ENCODE assay signal across 1 cellular context in genomic region chr10:90857635-90858488, GRCh38.
A peak's percentile ranks its signal among the peaks of the same experiment; 100 is the strongest.
TF ChIP-seq lines count a peak whose summit lies in the region.

Gene HTR7, minus strand, starts transcription at chr10:90858039. Its CDS starts 368 bp downstream, at chr10:90857671.

TF ChIP-seq in H1, 55 proteins besides CTCF, POLR2A, EP300 and RAD21 (continued from another document):
- TF ChIP-seq SRF (IDR thresholded peaks at IDR 0.05; ENCODE audit: low read depth, low read length) (no peak), RNF2 (IDR thresholded peaks at IDR 0.05; ENCODE audit: borderline replicate concordance, low read depth, low read length, missing control alignments, poor library complexity, severe bottlenecking) (no peak), GABPA (IDR thresholded peaks at IDR 0.05; ENCODE audit: borderline replicate concordance, insufficient read depth, low read length) (no peak), TAF1 (IDR thresholded peaks at IDR 0.05; ENCODE audit: low read depth, low read length) (no peak; the same call in 1 of the 2 replicates), SIX5 (IDR thresholded peaks at IDR 0.05; ENCODE audit: low read depth, low read length) (no peak), SUZ12 (IDR thresholded peaks at IDR 0.05; ENCODE audit: low read length) (no peak), EZH2 (IDR thresholded peaks at IDR 0.05; ENCODE audit: low read depth, low read length, severe bottlenecking) (peak; percentile 6), SP1 (IDR thresholded peaks at IDR 0.05; ENCODE audit: low read depth, low read length) (no peak), SP4 (IDR thresholded peaks at IDR 0.05; ENCODE audit: low read length) (no peak), JUND (IDR thresholded peaks at IDR 0.05; ENCODE audit: low read length) (no peak), CEBPB (IDR thresholded peaks at IDR 0.05; ENCODE audit: low read depth, low read length) (peak; percentile 50; the same call in 1 of the 2 replicates), ZNF274 (IDR thresholded peaks at IDR 0.05; ENCODE audit: borderline replicate concordance, extremely low read depth, low read length) (no peak), ATF3 (IDR thresholded peaks at IDR 0.05; ENCODE audit: insufficient read depth, low read depth, low read length) (no peak), MAX (IDR thresholded peaks at IDR 0.05) (peak; percentile 73), YY1 (IDR thresholded peaks at IDR 0.05; ENCODE audit: low read depth, low read length) (peak; percentile 32; the same call in 1 of the 2 replicates), CBX8 (IDR thresholded peaks at IDR 0.05; ENCODE audit: borderline replicate concordance, low read depth, low read length) (no peak), EGR1 (IDR thresholded peaks at IDR 0.05; ENCODE audit: borderline replicate concordance, low read depth, low read length) (no peak), TCF12 (IDR thresholded peaks at IDR 0.05; ENCODE audit: low read depth, low read length) (no peak), JUN (IDR thresholded peaks at IDR 0.05; ENCODE audit: low read depth, low read length) (no peak), SAP30 (IDR thresholded peaks at IDR 0.05; ENCODE audit: insufficient read depth, insufficient replicate concordance, low read length) (no peak), RFX5 (IDR thresholded peaks at IDR 0.05; ENCODE audit: borderline replicate concordance, low read depth, low read length) (no peak), NANOG (IDR thresholded peaks at IDR 0.05; ENCODE audit: insufficient read depth, low read depth, low read length, poor library complexity, severe bottlenecking) (no peak), ASH2L (IDR thresholded peaks at IDR 0.05; ENCODE audit: low read length) (peak; percentile 15), FOSL1 (IDR thresholded peaks at IDR 0.05; ENCODE audit: insufficient read depth, low read depth, low read length) (no peak)
- TF ChIP-seq, protein P1, sequence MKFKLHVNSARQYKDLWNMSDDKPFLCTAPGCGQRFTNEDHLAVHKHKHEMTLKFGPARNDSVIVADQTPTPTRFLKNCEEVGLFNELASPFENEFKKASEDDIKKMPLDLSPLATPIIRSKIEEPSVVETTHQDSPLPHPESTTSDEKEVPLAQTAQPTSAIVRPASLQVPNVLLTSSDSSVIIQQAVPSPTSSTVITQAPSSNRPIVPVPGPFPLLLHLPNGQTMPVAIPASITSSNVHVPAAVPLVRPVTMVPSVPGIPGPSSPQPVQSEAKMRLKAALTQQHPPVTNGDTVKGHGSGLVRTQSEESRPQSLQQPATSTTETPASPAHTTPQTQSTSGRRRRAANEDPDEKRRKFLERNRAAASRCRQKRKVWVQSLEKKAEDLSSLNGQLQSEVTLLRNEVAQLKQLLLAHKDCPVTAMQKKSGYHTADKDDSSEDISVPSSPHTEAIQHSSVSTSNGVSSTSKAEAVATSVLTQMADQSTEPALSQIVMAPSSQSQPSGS (IDR thresholded peaks at IDR 0.05; ENCODE audit: low read length) = no peak
- TF ChIP-seq, protein P2, sequence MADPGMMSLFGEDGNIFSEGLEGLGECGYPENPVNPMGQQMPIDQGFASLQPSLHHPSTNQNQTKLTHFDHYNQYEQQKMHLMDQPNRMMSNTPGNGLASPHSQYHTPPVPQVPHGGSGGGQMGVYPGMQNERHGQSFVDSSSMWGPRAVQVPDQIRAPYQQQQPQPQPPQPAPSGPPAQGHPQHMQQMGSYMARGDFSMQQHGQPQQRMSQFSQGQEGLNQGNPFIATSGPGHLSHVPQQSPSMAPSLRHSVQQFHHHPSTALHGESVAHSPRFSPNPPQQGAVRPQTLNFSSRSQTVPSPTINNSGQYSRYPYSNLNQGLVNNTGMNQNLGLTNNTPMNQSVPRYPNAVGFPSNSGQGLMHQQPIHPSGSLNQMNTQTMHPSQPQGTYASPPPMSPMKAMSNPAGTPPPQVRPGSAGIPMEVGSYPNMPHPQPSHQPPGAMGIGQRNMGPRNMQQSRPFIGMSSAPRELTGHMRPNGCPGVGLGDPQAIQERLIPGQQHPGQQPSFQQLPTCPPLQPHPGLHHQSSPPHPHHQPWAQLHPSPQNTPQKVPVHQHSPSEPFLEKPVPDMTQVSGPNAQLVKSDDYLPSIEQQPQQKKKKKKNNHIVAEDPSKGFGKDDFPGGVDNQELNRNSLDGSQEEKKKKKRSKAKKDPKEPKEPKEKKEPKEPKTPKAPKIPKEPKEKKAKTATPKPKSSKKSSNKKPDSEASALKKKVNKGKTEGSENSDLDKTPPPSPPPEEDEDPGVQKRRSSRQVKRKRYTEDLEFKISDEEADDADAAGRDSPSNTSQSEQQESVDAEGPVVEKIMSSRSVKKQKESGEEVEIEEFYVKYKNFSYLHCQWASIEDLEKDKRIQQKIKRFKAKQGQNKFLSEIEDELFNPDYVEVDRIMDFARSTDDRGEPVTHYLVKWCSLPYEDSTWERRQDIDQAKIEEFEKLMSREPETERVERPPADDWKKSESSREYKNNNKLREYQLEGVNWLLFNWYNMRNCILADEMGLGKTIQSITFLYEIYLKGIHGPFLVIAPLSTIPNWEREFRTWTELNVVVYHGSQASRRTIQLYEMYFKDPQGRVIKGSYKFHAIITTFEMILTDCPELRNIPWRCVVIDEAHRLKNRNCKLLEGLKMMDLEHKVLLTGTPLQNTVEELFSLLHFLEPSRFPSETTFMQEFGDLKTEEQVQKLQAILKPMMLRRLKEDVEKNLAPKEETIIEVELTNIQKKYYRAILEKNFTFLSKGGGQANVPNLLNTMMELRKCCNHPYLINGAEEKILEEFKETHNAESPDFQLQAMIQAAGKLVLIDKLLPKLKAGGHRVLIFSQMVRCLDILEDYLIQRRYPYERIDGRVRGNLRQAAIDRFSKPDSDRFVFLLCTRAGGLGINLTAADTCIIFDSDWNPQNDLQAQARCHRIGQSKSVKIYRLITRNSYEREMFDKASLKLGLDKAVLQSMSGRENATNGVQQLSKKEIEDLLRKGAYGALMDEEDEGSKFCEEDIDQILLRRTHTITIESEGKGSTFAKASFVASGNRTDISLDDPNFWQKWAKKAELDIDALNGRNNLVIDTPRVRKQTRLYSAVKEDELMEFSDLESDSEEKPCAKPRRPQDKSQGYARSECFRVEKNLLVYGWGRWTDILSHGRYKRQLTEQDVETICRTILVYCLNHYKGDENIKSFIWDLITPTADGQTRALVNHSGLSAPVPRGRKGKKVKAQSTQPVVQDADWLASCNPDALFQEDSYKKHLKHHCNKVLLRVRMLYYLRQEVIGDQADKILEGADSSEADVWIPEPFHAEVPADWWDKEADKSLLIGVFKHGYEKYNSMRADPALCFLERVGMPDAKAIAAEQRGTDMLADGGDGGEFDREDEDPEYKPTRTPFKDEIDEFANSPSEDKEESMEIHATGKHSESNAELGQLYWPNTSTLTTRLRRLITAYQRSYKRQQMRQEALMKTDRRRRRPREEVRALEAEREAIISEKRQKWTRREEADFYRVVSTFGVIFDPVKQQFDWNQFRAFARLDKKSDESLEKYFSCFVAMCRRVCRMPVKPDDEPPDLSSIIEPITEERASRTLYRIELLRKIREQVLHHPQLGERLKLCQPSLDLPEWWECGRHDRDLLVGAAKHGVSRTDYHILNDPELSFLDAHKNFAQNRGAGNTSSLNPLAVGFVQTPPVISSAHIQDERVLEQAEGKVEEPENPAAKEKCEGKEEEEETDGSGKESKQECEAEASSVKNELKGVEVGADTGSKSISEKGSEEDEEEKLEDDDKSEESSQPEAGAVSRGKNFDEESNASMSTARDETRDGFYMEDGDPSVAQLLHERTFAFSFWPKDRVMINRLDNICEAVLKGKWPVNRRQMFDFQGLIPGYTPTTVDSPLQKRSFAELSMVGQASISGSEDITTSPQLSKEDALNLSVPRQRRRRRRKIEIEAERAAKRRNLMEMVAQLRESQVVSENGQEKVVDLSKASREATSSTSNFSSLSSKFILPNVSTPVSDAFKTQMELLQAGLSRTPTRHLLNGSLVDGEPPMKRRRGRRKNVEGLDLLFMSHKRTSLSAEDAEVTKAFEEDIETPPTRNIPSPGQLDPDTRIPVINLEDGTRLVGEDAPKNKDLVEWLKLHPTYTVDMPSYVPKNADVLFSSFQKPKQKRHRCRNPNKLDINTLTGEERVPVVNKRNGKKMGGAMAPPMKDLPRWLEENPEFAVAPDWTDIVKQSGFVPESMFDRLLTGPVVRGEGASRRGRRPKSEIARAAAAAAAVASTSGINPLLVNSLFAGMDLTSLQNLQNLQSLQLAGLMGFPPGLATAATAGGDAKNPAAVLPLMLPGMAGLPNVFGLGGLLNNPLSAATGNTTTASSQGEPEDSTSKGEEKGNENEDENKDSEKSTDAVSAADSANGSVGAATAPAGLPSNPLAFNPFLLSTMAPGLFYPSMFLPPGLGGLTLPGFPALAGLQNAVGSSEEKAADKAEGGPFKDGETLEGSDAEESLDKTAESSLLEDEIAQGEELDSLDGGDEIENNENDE (IDR thresholded peaks at IDR 0.05; ENCODE audit: insufficient replicate concordance, low read length) = no peak
